In the genomic region with DNA sequence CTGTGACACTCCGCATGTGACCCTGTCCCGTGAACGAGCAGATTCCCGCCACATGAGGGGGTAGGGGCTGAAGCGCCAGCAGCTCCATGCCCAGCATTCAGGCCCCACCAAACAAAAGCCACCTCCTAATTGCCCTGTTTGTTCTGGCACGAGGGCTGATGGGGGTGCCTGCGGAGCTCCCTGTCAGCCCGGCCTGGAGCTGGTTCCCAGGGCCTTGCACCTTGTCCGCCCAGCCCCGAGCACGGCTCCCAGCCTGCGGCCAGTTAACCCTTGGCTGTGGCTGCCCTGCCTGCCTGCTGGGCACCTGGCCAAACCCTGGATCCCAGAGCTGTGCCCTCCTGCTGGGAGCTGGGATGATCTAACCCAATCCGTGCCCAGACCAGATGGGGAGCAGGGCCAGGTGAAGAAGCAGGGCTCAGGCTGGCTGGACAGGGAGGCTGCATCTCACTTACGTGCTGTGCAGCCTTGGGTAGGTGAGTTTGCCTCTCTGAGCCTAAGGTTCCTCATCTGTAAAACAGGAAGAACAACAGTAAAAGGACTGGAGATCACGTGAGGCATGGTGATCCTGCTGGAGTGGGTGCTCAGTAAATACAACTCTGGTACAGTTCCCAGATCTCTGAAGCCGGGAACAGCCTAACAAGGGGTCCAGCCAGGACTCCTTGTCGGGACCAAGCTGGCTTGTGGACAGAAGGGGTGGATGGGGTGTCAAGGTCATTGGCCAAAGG, we compare ENCODE assay signal across 12 cellular contexts.
DNase-seq lines count a peak whose midpoint lies in the region; ATAC-seq lines count a peak whose summit lies in the region.
"Had no signal": no experiment of that assay in that cellular context is flagged by ENCODE, and none has a peak within 500 bp of the region (broad histone marks: within the 10 kb centered on the region; RNA-seq: fewer than 3 reads in every experiment).

No MANE protein-coding gene starts in this region.

- no peak overlapping the region for H3K27ac Mint-ChIP-seq in activated CD4-positive, alpha-beta T cell treated with anti-CD3 and anti-CD28 coated beads, Interleukin-2, amount 10 ng/mL, durations not matched to agents 7 days and 5 days

- no peaks in the 10 kb centered on the region for H3K27me3 ChIP-seq in neuronal stem cell (ENCODE audit: control insufficient read depth in 3 of 3, insufficient read depth in 3 of 3, low read depth in 1 of 3, low read length in 3 of 3)
- H3K27me3 ChIP-seq: vagina had no signal

- no peak overlapping the region for H2BK5ac ChIP-seq in neuronal stem cell (ENCODE audit: low read length)

- H3K9me3 Mint-ChIP-seq in activated CD4-positive, alpha-beta T cell treated with anti-CD3 and anti-CD28 coated beads, Interleukin-2, amount 10 ng/mL, durations not matched to agents 7 days and 5 days = no peaks in the 10 kb centered on the region

- no peaks in the 10 kb centered on the region for H3K27me3 Mint-ChIP-seq in activated CD4-positive, alpha-beta T cell treated with anti-CD3 and anti-CD28 coated beads, Interleukin-2, amount 10 ng/mL, durations not matched to agents 7 days and 5 days

- H3K4me3 ChIP-seq in neuronal stem cell (ENCODE audit: low read length in 2 of 2) = no peak overlapping the region
- H3K4me3 ChIP-seq: lung, vagina had no signal

- H3K79me1 ChIP-seq in neuronal stem cell (ENCODE audit: low read depth, low read length) = no peaks in the 10 kb centered on the region

- no peak overlapping the region for H4K91ac ChIP-seq in neuronal stem cell (ENCODE audit: low read depth, low read length, poor library complexity)

- peak overlapping the region; percentile 74 for H2AFZ ChIP-seq in neuronal stem cell (ENCODE audit: low read length)

- no peak overlapping the region for H3K27ac ChIP-seq in neuronal stem cell (replicated peaks; ENCODE audit: low read length)

- no peak overlapping the region for H3K14ac ChIP-seq in neuronal stem cell (ENCODE audit: low read length)

- H4K8ac ChIP-seq in neuronal stem cell (ENCODE audit: low read depth, low read length) = no peak overlapping the region

- CTCF ChIA-PET in activated CD4-positive, alpha-beta T cell treated with anti-CD3 and anti-CD28 coated beads, Interleukin-2, amount 10 ng/mL, durations not matched to agents 7 days and 5 days (lab: Charles Lee) = interaction anchor here (1.3 kb wide), 1 partner anchor 14 kb away, joined by 3 read pairs; no protein-coding TSS in a partner anchor

- ATAC-seq in HG03159 (IDR thresholded peaks at IDR 0.05; ENCODE audit: unreplicated experiment) (no peak), GM19463 (IDR thresholded peaks at IDR 0.05; ENCODE audit: unreplicated experiment) (no peak)

- DNase-seq in Daoy (ENCODE audit: low read depth) (peak; percentile 71), NCI-H2029 (lab: John Stamatoyannopoulos, UW) (peak; percentile 87), epidermal melanocyte (ENCODE audit: insufficient read length, low spot score) (peak; percentile 33), neuronal stem cell (ENCODE audit: low spot score) (peak; percentile 41), KBM-7 (no peak)
- DNase-seq in activated CD4-positive, alpha-beta T cell treated with anti-CD3 and anti-CD28 coated beads, Interleukin-2, amount 10 ng/mL, durations not matched to agents 7 days and 5 days = no peak
- DNase-seq: GF-D8, NCI-H187 had no signal

- no peaks in the 10 kb centered on the region for H3K9me3 ChIP-seq in neuronal stem cell (replicated peaks in 1 of 2; ENCODE audit: control insufficient read depth in 2 of 2, insufficient read depth in 1 of 2, low read depth in 1 of 2, low read length in 2 of 2)
- H3K9me3 ChIP-seq: vagina had no signal

- H3K4me3 Mint-ChIP-seq in activated CD4-positive, alpha-beta T cell treated with anti-CD3 and anti-CD28 coated beads, Interleukin-2, amount 10 ng/mL, durations not matched to agents 7 days and 5 days = no peak overlapping the region

- H3K4me1 Mint-ChIP-seq in activated CD4-positive, alpha-beta T cell treated with anti-CD3 and anti-CD28 coated beads, Interleukin-2, amount 10 ng/mL, durations not matched to agents 7 days and 5 days = peaks cover 11% of the 10 kb centered on the region

- no peak overlapping the region for H3K18ac ChIP-seq in neuronal stem cell (ENCODE audit: low read length)

- POLR2A ChIA-PET in activated CD4-positive, alpha-beta T cell treated with anti-CD3 and anti-CD28 coated beads, Interleukin-2, amount 10 ng/mL, durations not matched to agents 7 days and 5 days (lab: Charles Lee) = no interaction called here

- no CpG with 5 or more reads among the region's 17 CpGs for whole genome bisulfite sequencing in neuronal stem cell (ENCODE audit: extremely low coverage in 2 of 2, insufficient read length in 2 of 2, insufficient replicate concordance in 1 of 2), 2 donors

- no peaks in the 10 kb centered on the region for H3K36me3 ChIP-seq in neuronal stem cell (replicated peaks in 1 of 2; ENCODE audit: control insufficient read depth in 2 of 2, insufficient read depth in 2 of 2, low read length in 2 of 2)
- H3K36me3 ChIP-seq: vagina had no signal

- H2AK5ac ChIP-seq in neuronal stem cell (ENCODE audit: low read depth, low read length) = no peak overlapping the region

- no peak overlapping the region for H3K4ac ChIP-seq in neuronal stem cell (ENCODE audit: low read length)

- H3K9ac ChIP-seq in neuronal stem cell (ENCODE audit: low read depth, low read length, poor library complexity) = no peak overlapping the region

- H3K23ac ChIP-seq in neuronal stem cell (ENCODE audit: low read depth, low read length, poor library complexity) = no peak overlapping the region

- H2BK12ac ChIP-seq in neuronal stem cell (ENCODE audit: low read length) = no peak overlapping the region

- H2BK15ac ChIP-seq in neuronal stem cell (ENCODE audit: low read length) = no peak overlapping the region

- H3K36me3 Mint-ChIP-seq in activated CD4-positive, alpha-beta T cell treated with anti-CD3 and anti-CD28 coated beads, Interleukin-2, amount 10 ng/mL, durations not matched to agents 7 days and 5 days (ENCODE audit: low read depth) = peaks cover 3% of the 10 kb centered on the region

- H3K4me2 ChIP-seq in neuronal stem cell (ENCODE audit: insufficient read depth, low read length, poor library complexity, severe bottlenecking) = no peak overlapping the region

- peaks cover 16% of the 10 kb centered on the region in 2 donors for H3K4me1 ChIP-seq in neuronal stem cell (ENCODE audit: control insufficient read depth in 2 of 2, insufficient read depth in 1 of 2, low read depth in 1 of 2, low read length in 2 of 2)

- in situ Hi-C loops in KBM-7 (cut with MboI; ENCODE audit: low pct_unique_long_range_greater_than_20kb, low sequenced_read_pairs) = no loop called here

- no peak overlapping the region for H2BK120ac ChIP-seq in neuronal stem cell (ENCODE audit: low read depth, low read length)

Comparison
In these comparisons a context has a peak if more than half of its experiments do, and no peak if none do; other contexts are left out.
1. DNase-seq: peak in Daoy (single experiment), NCI-H2029 (single experiment), epidermal melanocyte (single experiment) and neuronal stem cell (single experiment); none in KBM-7 (single experiment) and activated CD4-positive, alpha-beta T cell treated with anti-CD3 and anti-CD28 coated beads, Interleukin-2, amount 10 ng/mL, durations not matched to agents 7 days and 5 days (single experiment).